In the genomic region with DNA sequence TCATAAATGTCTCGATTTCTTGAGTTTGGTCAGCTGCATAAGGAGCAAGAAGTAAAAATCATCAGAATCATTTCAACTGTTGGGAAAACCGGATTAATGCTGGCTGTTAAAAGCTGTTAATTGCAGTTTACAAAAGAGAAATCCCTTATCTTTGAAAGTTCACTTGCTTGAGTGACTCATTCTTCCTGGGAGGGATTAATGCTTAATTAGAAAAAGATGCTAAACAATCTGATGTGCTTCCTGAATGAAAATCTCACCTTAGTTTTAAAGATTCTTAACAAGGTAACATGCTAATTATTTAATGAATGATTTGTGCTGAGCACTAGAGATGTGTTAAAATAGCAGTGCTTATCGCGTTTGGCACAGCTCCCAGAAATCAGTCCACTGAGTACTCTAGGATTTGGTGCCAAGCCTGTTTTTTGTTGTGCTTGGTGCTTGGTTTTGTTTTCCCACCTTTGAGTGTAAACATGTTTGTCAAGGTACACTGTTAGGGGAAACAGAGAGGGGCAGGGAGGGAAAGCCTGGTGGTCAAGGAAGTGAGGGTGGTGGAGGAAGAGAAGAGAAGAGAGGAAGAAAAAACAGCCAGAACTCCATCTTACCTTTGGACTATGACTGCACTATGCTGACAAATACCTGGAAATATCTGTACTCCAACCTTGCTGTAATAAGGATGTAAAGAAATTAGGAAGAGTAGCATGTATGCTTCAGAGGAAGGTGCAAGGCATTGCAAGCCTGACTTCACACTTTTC, we compare ENCODE assay signal across 11 cellular contexts.
DNase-seq lines count a peak whose midpoint lies in the region; ATAC-seq and TF ChIP-seq lines count a peak whose summit lies in the region.
"Had no signal": no experiment of that assay in that cellular context is flagged by ENCODE, and none has a peak within 500 bp of the region (broad histone marks: within the 10 kb centered on the region; RNA-seq: fewer than 3 reads in every experiment).

No MANE protein-coding gene starts in this region.

- no peak for TF ChIP-seq CTCF in mesothelial cell of epicardium (IDR thresholded peaks at IDR 0.05; ENCODE audit: unreplicated experiment)

- no peak overlapping the region for H3K4me3 Mint-ChIP-seq in mesothelial cell of epicardium
- H3K4me3 Mint-ChIP-seq: CD4-positive, alpha-beta memory T cell had no signal

- H3K4me1 Mint-ChIP-seq in mesothelial cell of epicardium, result peaks cover 26% of the 10 kb centered on the region
- H3K4me1 Mint-ChIP-seq: CD4-positive, alpha-beta memory T cell had no signal

- peak; percentile 58 for DNase-seq in DMS53 (lab: John Stamatoyannopoulos, UW)
- peak; percentile 19 for DNase-seq in NCI-H128 (lab: John Stamatoyannopoulos, UW; ENCODE audit: unreplicated experiment)
- no peak for DNase-seq in mesothelial cell of epicardium (ENCODE audit: low spot score in 2 of 2, unreplicated experiment in 2 of 2)
- no peak for DNase-seq in activated CD4-positive, CD25-positive, alpha-beta regulatory T cell (lab: John Stamatoyannopoulos, UW)
- no peak for DNase-seq in DMS114 treated with DMSO at 0.1 percent for 48 hours (lab: John Stamatoyannopoulos, UW; ENCODE audit: unreplicated experiment)
- no peak for DNase-seq in COLO829 (ENCODE audit: low spot score)
- DNase-seq: CD4-positive, alpha-beta memory T cell; effector CD8-positive, alpha-beta T cell; head of caudate nucleus had no signal

- ATAC-seq in SK-N-SH treated with all-trans-retinoic acid at 6 μM for 48 hours (peak; percentile 56), GM21723 (IDR thresholded peaks at IDR 0.05; ENCODE audit: unreplicated experiment) (no peak)

- H3K27ac Mint-ChIP-seq in mesothelial cell of epicardium, result peak overlapping the region; percentile 98
- H3K27ac Mint-ChIP-seq: CD4-positive, alpha-beta memory T cell had no signal

- H3K36me3 Mint-ChIP-seq in mesothelial cell of epicardium, result peaks cover 7% of the 10 kb centered on the region
- H3K36me3 Mint-ChIP-seq: CD4-positive, alpha-beta memory T cell had no signal

- H3K9me3 Mint-ChIP-seq in mesothelial cell of epicardium, result peaks cover 11% of the 10 kb centered on the region

- H3K27me3 Mint-ChIP-seq in mesothelial cell of epicardium (ENCODE audit: low read depth), result no peaks in the 10 kb centered on the region
- H3K27me3 Mint-ChIP-seq: CD4-positive, alpha-beta memory T cell had no signal

TF ChIP-seq in SK-N-SH treated with all-trans-retinoic acid at 6 μM for 48 hours, 23 proteins besides CTCF, POLR2A, EP300 and RAD21:
- TF ChIP-seq TCF4 (CRISPR knock-in tag; IDR thresholded peaks at IDR 0.05; ENCODE audit: borderline replicate concordance) (peak; percentile 54; the same call in 1 of the 2 replicates), CSDC2 (CRISPR knock-in tag; IDR thresholded peaks at IDR 0.05) (no peak), RARB (CRISPR knock-in tag; IDR thresholded peaks at IDR 0.05) (no peak), ESRRG (CRISPR knock-in tag; IDR thresholded peaks at IDR 0.05) (no peak), BACH2 (CRISPR knock-in tag; IDR thresholded peaks at IDR 0.05; ENCODE audit: borderline replicate concordance) (no peak), ISL1 (CRISPR knock-in tag; IDR thresholded peaks at IDR 0.05) (peak; percentile 21), ZC3H10 (CRISPR knock-in tag; IDR thresholded peaks at IDR 0.05) (no peak), OSR1 (CRISPR knock-in tag; IDR thresholded peaks at IDR 0.05) (no peak)
- TF ChIP-seq, protein P1, sequence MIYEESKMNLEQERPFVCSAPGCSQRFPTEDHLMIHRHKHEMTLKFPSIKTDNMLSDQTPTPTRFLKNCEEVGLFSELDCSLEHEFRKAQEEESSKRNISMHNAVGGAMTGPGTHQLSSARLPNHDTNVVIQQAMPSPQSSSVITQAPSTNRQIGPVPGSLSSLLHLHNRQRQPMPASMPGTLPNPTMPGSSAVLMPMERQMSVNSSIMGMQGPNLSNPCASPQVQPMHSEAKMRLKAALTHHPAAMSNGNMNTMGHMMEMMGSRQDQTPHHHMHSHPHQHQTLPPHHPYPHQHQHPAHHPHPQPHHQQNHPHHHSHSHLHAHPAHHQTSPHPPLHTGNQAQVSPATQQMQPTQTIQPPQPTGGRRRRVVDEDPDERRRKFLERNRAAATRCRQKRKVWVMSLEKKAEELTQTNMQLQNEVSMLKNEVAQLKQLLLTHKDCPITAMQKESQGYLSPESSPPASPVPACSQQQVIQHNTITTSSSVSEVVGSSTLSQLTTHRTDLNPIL (CRISPR knock-in tag; IDR thresholded peaks at IDR 0.05; ENCODE audit: low read depth), result no peak
- TF ChIP-seq, protein P2, sequence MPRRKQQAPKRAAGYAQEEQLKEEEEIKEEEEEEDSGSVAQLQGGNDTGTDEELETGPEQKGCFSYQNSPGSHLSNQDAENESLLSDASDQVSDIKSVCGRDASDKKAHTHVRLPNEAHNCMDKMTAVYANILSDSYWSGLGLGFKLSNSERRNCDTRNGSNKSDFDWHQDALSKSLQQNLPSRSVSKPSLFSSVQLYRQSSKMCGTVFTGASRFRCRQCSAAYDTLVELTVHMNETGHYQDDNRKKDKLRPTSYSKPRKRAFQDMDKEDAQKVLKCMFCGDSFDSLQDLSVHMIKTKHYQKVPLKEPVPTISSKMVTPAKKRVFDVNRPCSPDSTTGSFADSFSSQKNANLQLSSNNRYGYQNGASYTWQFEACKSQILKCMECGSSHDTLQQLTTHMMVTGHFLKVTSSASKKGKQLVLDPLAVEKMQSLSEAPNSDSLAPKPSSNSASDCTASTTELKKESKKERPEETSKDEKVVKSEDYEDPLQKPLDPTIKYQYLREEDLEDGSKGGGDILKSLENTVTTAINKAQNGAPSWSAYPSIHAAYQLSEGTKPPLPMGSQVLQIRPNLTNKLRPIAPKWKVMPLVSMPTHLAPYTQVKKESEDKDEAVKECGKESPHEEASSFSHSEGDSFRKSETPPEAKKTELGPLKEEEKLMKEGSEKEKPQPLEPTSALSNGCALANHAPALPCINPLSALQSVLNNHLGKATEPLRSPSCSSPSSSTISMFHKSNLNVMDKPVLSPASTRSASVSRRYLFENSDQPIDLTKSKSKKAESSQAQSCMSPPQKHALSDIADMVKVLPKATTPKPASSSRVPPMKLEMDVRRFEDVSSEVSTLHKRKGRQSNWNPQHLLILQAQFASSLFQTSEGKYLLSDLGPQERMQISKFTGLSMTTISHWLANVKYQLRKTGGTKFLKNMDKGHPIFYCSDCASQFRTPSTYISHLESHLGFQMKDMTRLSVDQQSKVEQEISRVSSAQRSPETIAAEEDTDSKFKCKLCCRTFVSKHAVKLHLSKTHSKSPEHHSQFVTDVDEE (CRISPR knock-in tag; IDR thresholded peaks at IDR 0.05), result no peak
TF ChIP-seq in SK-N-SH treated with all-trans-retinoic acid at 6 μM for 48 hours: peak in this region for 2.

Comparison
In these comparisons a context has a peak if more than half of its experiments do, and no peak if none do; other contexts are left out.
1. DNase-seq: peak in DMS53 (single experiment) and NCI-H128 (single experiment); none in mesothelial cell of epicardium (0 of 2), activated CD4-positive, CD25-positive, alpha-beta regulatory T cell (0 of 4), DMS114 treated with DMSO at 0.1 percent for 48 hours (single experiment) and COLO829 (single experiment).